In the genomic region with DNA sequence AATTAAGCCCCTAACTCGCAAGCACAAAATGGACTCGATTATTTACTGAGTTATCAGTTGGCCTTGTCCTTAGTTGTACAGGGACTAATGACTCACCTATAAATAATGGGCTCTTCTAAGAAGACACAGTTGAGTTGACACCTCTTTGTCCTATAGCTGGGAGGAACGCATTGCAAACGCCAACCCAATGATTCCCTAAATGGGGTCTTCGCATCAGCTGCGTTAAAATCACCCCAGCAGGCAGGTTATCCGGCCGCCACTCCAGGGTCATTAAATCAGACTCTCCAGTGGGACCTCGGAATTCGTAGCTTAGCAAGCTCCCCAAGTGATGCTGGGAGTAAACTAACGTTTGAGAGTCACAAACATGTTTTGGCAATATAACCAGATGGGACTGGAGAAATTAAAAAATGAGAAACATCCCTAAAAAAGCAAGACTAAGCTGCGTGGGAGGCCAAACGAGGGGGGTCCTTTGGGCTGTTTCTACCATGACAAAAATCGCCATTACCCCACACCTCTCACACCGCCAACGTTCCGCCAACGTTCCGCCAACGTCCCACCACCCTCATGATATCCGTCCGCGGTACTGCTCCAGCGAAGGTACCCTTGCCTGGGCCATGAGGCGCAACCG, we compare ENCODE assay signal across 1 cellular context.
TF ChIP-seq lines count a peak whose summit lies in the region.

No MANE protein-coding gene starts in this region.

TF ChIP-seq in HepG2, 621 proteins besides CTCF, POLR2A, EP300 and RAD21 (continues in another document):
- TF ChIP-seq SOX6 (IDR thresholded peaks at IDR 0.05) (no peak), SOX6 (CRISPR knock-in tag; IDR thresholded peaks at IDR 0.05) (no peak), ZNF230 (CRISPR knock-in tag; IDR thresholded peaks at IDR 0.05) (no peak), FOXK2 (IDR thresholded peaks at IDR 0.05) (no peak), ZNF225 (CRISPR knock-in tag; IDR thresholded peaks at IDR 0.05) (no peak), GABPA (IDR thresholded peaks at IDR 0.05; ENCODE audit: low read depth, low read length) (0 out of 2 replicates have a peak, but pooled peaks have one; percentile 19), GABPA (CRISPR knock-in tag; IDR thresholded peaks at IDR 0.05; ENCODE audit: low read depth) (no peak), KMT2A (CRISPR knock-in tag; IDR thresholded peaks at IDR 0.05) (no peak), ZNF224 (CRISPR knock-in tag; IDR thresholded peaks at IDR 0.05) (no peak), ZNF460 (CRISPR knock-in tag; IDR thresholded peaks at IDR 0.05; ENCODE audit: borderline replicate concordance) (no peak), PHF21A (CRISPR knock-in tag; IDR thresholded peaks at IDR 0.05) (no peak), ZNF3 (CRISPR knock-in tag; IDR thresholded peaks at IDR 0.05) (no peak), ETV5 (CRISPR knock-in tag; IDR thresholded peaks at IDR 0.05; ENCODE audit: borderline replicate concordance) (no peak), SAFB2 (CRISPR knock-in tag; IDR thresholded peaks at IDR 0.05; ENCODE audit: borderline replicate concordance, low read depth) (0 out of 2 replicates have a peak, but pooled peaks have one; percentile 61), MEF2D (CRISPR knock-in tag; IDR thresholded peaks at IDR 0.05) (no peak), STAG1 (CRISPR knock-in tag; IDR thresholded peaks at IDR 0.05) (no peak), KLF16 (CRISPR knock-in tag; IDR thresholded peaks at IDR 0.05) (no peak), ZSCAN22 (CRISPR knock-in tag; IDR thresholded peaks at IDR 0.05) (no peak), SP1 (IDR thresholded peaks at IDR 0.05) (no peak), SP1 (CRISPR knock-in tag; IDR thresholded peaks at IDR 0.05) (no peak), ZSCAN30 (CRISPR knock-in tag; IDR thresholded peaks at IDR 0.05) (no peak), SRSF1 (optimal IDR thresholded peaks at IDR 0.05; ENCODE audit: low read depth, low read length) (no peak), KLF13 (CRISPR knock-in tag; IDR thresholded peaks at IDR 0.05) (no peak), SIN3A (IDR thresholded peaks at IDR 0.05; ENCODE audit: borderline replicate concordance, low read depth, low read length) (no peak), SETDB1 (CRISPR knock-in tag; IDR thresholded peaks at IDR 0.05; ENCODE audit: borderline replicate concordance) (no peak), TMF1 (CRISPR knock-in tag; IDR thresholded peaks at IDR 0.05; ENCODE audit: low read depth) (no peak), RARG (CRISPR knock-in tag; IDR thresholded peaks at IDR 0.05; ENCODE audit: low read depth) (no peak), FOXK1 (CRISPR knock-in tag; IDR thresholded peaks at IDR 0.05; ENCODE audit: borderline replicate concordance, low read depth) (no peak), ZNF282 (IDR thresholded peaks at IDR 0.05; ENCODE audit: partially characterized antibody) (no peak), ZNF605 (CRISPR knock-in tag; IDR thresholded peaks at IDR 0.05) (peak; percentile 21; the same call in 1 of the 2 replicates), ZNF235 (CRISPR knock-in tag; IDR thresholded peaks at IDR 0.05; ENCODE audit: borderline replicate concordance) (no peak), ZNF382 (CRISPR knock-in tag; IDR thresholded peaks at IDR 0.05; ENCODE audit: borderline replicate concordance) (no peak), SIX4 (CRISPR knock-in tag; IDR thresholded peaks at IDR 0.05) (no peak), ZNF775 (CRISPR knock-in tag; IDR thresholded peaks at IDR 0.05; ENCODE audit: borderline replicate concordance) (no peak), SKI (IDR thresholded peaks at IDR 0.05; ENCODE audit: partially characterized antibody) (no peak), NCOA1 (CRISPR knock-in tag; IDR thresholded peaks at IDR 0.05) (0 out of 2 replicates have a peak, but pooled peaks have one; percentile 20), TGIF2 (CRISPR knock-in tag; IDR thresholded peaks at IDR 0.05) (no peak), ZFP62 (CRISPR knock-in tag; IDR thresholded peaks at IDR 0.05) (no peak), ZSCAN29 (CRISPR knock-in tag; conservative IDR thresholded peaks at IDR 0.05) (no peak), SAP130 (CRISPR knock-in tag; IDR thresholded peaks at IDR 0.05; ENCODE audit: low read depth) (no peak), ARHGAP35 (CRISPR knock-in tag; IDR thresholded peaks at IDR 0.05; ENCODE audit: borderline replicate concordance) (no peak), SRF (IDR thresholded peaks at IDR 0.05; ENCODE audit: low read depth, low read length) (no peak), ZFP36L2 (CRISPR knock-in tag; IDR thresholded peaks at IDR 0.05) (no peak), NR1H2 (CRISPR knock-in tag; IDR thresholded peaks at IDR 0.05; ENCODE audit: borderline replicate concordance, low read depth) (no peak), TAF15 (IDR thresholded peaks at IDR 0.05; ENCODE audit: low read depth, low read length, poor library complexity, severe bottlenecking) (no peak), ZNF761 (CRISPR knock-in tag; conservative IDR thresholded peaks at IDR 0.05) (no peak), SOX5 (CRISPR knock-in tag; IDR thresholded peaks at IDR 0.05; ENCODE audit: borderline replicate concordance) (no peak), PPARG (CRISPR knock-in tag; conservative IDR thresholded peaks at IDR 0.05) (no peak), ZEB1 (IDR thresholded peaks at IDR 0.05; ENCODE audit: insufficient replicate concordance, low read depth) (no peak), ZFP1 (CRISPR knock-in tag; IDR thresholded peaks at IDR 0.05) (no peak), ZFP36L1 (CRISPR knock-in tag; IDR thresholded peaks at IDR 0.05) (no peak), NR2F1 (CRISPR knock-in tag; IDR thresholded peaks at IDR 0.05) (no peak), EEA1 (CRISPR knock-in tag; IDR thresholded peaks at IDR 0.05; ENCODE audit: borderline replicate concordance) (peak; percentile 90), KDM2A (CRISPR knock-in tag; IDR thresholded peaks at IDR 0.05; ENCODE audit: borderline replicate concordance, low read depth) (no peak), NPAS2 (CRISPR knock-in tag; IDR thresholded peaks at IDR 0.05; ENCODE audit: borderline replicate concordance) (no peak)
- TF ChIP-seq, protein P1, sequence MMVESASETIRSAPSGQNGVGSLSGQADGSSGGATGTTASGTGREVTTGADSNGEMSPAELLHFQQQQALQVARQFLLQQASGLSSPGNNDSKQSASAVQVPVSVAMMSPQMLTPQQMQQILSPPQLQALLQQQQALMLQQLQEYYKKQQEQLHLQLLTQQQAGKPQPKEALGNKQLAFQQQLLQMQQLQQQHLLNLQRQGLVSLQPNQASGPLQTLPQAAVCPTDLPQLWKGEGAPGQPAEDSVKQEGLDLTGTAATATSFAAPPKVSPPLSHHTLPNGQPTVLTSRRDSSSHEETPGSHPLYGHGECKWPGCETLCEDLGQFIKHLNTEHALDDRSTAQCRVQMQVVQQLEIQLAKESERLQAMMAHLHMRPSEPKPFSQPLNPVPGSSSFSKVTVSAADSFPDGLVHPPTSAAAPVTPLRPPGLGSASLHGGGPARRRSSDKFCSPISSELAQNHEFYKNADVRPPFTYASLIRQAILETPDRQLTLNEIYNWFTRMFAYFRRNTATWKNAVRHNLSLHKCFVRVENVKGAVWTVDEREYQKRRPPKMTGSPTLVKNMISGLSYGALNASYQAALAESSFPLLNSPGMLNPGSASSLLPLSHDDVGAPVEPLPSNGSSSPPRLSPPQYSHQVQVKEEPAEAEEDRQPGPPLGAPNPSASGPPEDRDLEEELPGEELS (CRISPR knock-in tag; IDR thresholded peaks at IDR 0.05) = no peak
- TF ChIP-seq, protein P2, sequence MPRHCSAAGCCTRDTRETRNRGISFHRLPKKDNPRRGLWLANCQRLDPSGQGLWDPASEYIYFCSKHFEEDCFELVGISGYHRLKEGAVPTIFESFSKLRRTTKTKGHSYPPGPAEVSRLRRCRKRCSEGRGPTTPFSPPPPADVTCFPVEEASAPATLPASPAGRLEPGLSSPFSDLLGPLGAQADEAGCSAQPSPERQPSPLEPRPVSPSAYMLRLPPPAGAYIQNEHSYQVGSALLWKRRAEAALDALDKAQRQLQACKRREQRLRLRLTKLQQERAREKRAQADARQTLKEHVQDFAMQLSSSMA (CRISPR knock-in tag; IDR thresholded peaks at IDR 0.05) = no peak
- TF ChIP-seq, protein P3, sequence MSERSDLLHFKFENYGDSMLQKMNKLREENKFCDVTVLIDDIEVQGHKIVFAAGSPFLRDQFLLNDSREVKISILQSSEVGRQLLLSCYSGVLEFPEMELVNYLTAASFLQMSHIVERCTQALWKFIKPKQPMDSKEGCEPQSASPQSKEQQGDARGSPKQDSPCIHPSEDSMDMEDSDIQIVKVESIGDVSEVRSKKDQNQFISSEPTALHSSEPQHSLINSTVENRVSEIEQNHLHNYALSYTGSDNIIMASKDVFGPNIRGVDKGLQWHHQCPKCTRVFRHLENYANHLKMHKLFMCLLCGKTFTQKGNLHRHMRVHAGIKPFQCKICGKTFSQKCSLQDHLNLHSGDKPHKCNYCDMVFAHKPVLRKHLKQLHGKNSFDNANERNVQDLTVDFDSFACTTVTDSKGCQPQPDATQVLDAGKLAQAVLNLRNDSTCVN (CRISPR knock-in tag; IDR thresholded peaks at IDR 0.05; ENCODE audit: borderline replicate concordance) = no peak
- TF ChIP-seq, protein P4, sequence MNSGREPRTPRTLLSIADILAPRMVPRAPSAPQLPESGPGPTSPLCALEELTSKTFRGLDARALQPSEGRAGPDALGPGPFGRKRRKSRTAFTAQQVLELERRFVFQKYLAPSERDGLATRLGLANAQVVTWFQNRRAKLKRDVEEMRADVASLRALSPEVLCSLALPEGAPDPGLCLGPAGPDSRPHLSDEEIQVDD (CRISPR knock-in tag; IDR thresholded peaks at IDR 0.05; ENCODE audit: borderline replicate concordance) = no peak
- TF ChIP-seq, protein P5, sequence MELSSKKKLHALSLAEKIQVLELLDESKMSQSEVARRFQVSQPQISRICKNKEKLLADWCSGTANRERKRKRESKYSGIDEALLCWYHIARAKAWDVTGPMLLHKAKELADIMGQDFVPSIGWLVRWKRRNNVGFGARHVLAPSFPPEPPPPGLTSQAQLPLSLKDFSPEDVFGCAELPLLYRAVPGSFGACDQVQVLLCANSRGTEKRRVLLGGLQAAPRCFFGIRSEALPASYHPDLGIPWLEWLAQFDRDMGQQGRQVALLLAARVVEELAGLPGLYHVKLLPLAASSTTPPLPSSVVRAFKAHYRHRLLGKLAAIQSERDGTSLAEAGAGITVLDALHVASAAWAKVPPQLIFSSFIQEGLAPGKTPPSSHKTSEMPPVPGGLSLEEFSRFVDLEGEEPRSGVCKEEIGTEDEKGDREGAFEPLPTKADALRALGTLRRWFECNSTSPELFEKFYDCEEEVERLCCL (CRISPR knock-in tag; IDR thresholded peaks at IDR 0.05; ENCODE audit: borderline replicate concordance) = no peak
- TF ChIP-seq, protein P6, sequence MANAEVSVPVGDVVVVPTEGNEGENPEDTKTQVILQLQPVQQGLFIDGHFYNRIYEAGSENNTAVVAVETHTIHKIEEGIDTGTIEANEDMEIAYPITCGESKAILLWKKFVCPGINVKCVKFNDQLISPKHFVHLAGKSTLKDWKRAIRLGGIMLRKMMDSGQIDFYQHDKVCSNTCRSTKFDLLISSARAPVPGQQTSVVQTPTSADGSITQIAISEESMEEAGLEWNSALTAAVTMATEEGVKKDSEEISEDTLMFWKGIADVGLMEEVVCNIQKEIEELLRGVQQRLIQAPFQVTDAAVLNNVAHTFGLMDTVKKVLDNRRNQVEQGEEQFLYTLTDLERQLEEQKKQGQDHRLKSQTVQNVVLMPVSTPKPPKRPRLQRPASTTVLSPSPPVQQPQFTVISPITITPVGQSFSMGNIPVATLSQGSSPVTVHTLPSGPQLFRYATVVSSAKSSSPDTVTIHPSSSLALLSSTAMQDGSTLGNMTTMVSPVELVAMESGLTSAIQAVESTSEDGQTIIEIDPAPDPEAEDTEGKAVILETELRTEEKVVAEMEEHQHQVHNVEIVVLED (CRISPR knock-in tag; IDR thresholded peaks at IDR 0.05; ENCODE audit: borderline replicate concordance) = no peak
- TF ChIP-seq, protein P7, sequence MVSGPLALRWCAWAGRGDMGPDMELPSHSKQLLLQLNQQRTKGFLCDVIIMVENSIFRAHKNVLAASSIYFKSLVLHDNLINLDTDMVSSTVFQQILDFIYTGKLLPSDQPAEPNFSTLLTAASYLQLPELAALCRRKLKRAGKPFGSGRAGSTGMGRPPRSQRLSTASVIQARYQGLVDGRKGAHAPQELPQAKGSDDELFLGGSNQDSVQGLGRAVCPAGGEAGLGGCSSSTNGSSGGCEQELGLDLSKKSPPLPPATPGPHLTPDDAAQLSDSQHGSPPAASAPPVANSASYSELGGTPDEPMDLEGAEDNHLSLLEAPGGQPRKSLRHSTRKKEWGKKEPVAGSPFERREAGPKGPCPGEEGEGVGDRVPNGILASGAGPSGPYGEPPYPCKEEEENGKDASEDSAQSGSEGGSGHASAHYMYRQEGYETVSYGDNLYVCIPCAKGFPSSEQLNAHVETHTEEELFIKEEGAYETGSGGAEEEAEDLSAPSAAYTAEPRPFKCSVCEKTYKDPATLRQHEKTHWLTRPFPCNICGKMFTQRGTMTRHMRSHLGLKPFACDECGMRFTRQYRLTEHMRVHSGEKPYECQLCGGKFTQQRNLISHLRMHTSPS (CRISPR knock-in tag; IDR thresholded peaks at IDR 0.05; ENCODE audit: low read depth) = peak; percentile 45
- TF ChIP-seq, protein P8, sequence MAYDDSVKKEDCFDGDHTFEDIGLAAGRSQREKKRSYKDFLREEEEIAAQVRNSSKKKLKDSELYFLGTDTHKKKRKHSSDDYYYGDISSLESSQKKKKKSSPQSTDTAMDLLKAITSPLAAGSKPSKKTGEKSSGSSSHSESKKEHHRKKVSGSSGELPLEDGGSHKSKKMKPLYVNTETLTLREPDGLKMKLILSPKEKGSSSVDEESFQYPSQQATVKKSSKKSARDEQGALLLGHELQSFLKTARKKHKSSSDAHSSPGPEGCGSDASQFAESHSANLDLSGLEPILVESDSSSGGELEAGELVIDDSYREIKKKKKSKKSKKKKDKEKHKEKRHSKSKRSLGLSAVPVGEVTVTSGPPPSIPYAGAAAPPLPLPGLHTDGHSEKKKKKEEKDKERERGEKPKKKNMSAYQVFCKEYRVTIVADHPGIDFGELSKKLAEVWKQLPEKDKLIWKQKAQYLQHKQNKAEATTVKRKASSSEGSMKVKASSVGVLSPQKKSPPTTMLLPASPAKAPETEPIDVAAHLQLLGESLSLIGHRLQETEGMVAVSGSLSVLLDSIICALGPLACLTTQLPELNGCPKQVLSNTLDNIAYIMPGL (CRISPR knock-in tag; IDR thresholded peaks at IDR 0.05; ENCODE audit: borderline replicate concordance in 1 of 2, low read depth in 1 of 2) = no peak
- TF ChIP-seq, protein P9, sequence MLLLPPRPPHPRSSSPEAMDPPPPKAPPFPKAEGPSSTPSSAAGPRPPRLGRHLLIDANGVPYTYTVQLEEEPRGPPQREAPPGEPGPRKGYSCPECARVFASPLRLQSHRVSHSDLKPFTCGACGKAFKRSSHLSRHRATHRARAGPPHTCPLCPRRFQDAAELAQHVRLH (CRISPR knock-in tag; IDR thresholded peaks at IDR 0.05; ENCODE audit: borderline replicate concordance, low read depth) = no peak
- TF ChIP-seq, protein P10, sequence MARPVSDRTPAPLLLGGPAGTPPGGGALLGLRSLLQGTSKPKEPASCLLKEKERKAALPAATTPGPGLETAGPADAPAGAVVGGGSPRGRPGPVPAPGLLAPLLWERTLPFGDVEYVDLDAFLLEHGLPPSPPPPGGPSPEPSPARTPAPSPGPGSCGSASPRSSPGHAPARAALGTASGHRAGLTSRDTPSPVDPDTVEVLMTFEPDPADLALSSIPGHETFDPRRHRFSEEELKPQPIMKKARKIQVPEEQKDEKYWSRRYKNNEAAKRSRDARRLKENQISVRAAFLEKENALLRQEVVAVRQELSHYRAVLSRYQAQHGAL (CRISPR knock-in tag; IDR thresholded peaks at IDR 0.05; ENCODE audit: not compliant biosample characterization) = no peak
